In genomic region chr2:46767706-46768105, GRCh38 we compare ENCODE assay signal across 20 cellular contexts.
DNase-seq lines count a peak whose midpoint lies in the region; ATAC-seq, FAIRE-seq and TF ChIP-seq lines count a peak whose summit lies in the region.
"Had no signal": no experiment of that assay in that cellular context is flagged by ENCODE, and none has a peak within 500 bp of the region (broad histone marks: within the 10 kb centered on the region; RNA-seq: fewer than 3 reads in every experiment).

No MANE protein-coding gene starts in this region.

- H3K27ac Mint-ChIP-seq in Calu3 (ENCODE audit: unreplicated experiment) = peak overlapping the region; percentile 19
- H3K27ac Mint-ChIP-seq: CD4-positive, alpha-beta T cell had no signal

- H3K79me2 ChIP-seq in H1 (ENCODE audit: control insufficient read depth in 1 of 2, insufficient read depth in 2 of 2, low read length in 2 of 2) = no peaks in the 10 kb centered on the region

- POLR2A ChIA-PET in A549 (lab: Yijun Ruan, JAX) = no interaction called here
- POLR2A ChIA-PET in HEK293 (lab: Yijun Ruan, JAX) = no interaction called here
- POLR2A ChIA-PET in H1 (lab: Charles Lee; ENCODE audit: partially characterized antibody) = interaction anchor here (1.1 kb wide), 1 partner anchor 10 kb away, joined by 5 read pairs; no protein-coding TSS in a partner anchor

- intact Hi-C loops in Calu3 (cut with micrococcal nuclease; ENCODE audit: unreplicated experiment) = no loop called here
- intact Hi-C loops in colonic mucosa (cut with DNase I) = no loop called here

- H2BK15ac ChIP-seq in H1 (ENCODE audit: low read length) = no peak overlapping the region

- no peaks in the 10 kb centered on the region for H4K20me1 ChIP-seq in H1 (replicated peaks in 1 of 2; ENCODE audit: control insufficient read depth in 1 of 2, insufficient read depth in 2 of 2, low read length in 2 of 2)

- H3K4me1 ChIP-seq in A549 (peaks cover 48% of the 10 kb centered on the region), HEK293 (ENCODE audit: control insufficient read depth, insufficient read depth, low read length) (peaks cover 16% of the 10 kb centered on the region), H1 (replicated peaks in 1 of 4; ENCODE audit: control insufficient read depth in 3 of 4, insufficient read depth in 4 of 4, low read length in 3 of 4) (no peaks in the 10 kb centered on the region), colonic mucosa (no peaks in the 10 kb centered on the region)

- TF ChIP-seq EP300 in A549 (IDR thresholded peaks at IDR 0.05) (no peak), H1 (IDR thresholded peaks at IDR 0.05; ENCODE audit: borderline replicate concordance in 1 of 2, low read depth in 2 of 2, low read length in 2 of 2) (no peak)

- H3K79me1 ChIP-seq in H1 (ENCODE audit: low read depth, low read length) = no peaks in the 10 kb centered on the region

- H3K9me3 Mint-ChIP-seq in Calu3 (ENCODE audit: low read depth, unreplicated experiment) = no peaks in the 10 kb centered on the region
- H3K9me3 Mint-ChIP-seq: CD4-positive, alpha-beta T cell had no signal

- no peak overlapping the region for H3K18ac ChIP-seq in H1 (ENCODE audit: extremely low read depth, low read length)

- H3K56ac ChIP-seq in H1 (replicated peaks; ENCODE audit: insufficient read length, low read depth, low read length) = no peak overlapping the region

- no peak overlapping the region for H3K4me3 Mint-ChIP-seq in Calu3 (ENCODE audit: low read depth, unreplicated experiment)
- H3K4me3 Mint-ChIP-seq: CD4-positive, alpha-beta T cell had no signal

- no peak overlapping the region for H3K4me2 ChIP-seq in A549
- no peak overlapping the region for H3K4me2 ChIP-seq in H1 (ENCODE audit: insufficient read depth in 1 of 2, low read depth in 2 of 2, low read length in 2 of 2)

- H2BK12ac ChIP-seq in H1 (ENCODE audit: low read depth, low read length) = no peak overlapping the region

- H3K36me3 Mint-ChIP-seq in Calu3 (ENCODE audit: insufficient read depth, unreplicated experiment) = no peaks in the 10 kb centered on the region

- TF ChIP-seq CTCF in A549 (IDR thresholded peaks at IDR 0.05) = no peak
- no peak for TF ChIP-seq CTCF in Calu3 (IDR thresholded peaks at IDR 0.05; ENCODE audit: unreplicated experiment)
- TF ChIP-seq CTCF in HEK293 (tag by site-specific recombination; IDR thresholded peaks at IDR 0.05) = no peak
- TF ChIP-seq CTCF in H1 (IDR thresholded peaks at IDR 0.05; ENCODE audit: control extremely low read depth in 1 of 3, insufficient read depth in 1 of 3, low read depth in 1 of 3, low read length in 3 of 3) = no peak
- no peak for TF ChIP-seq CTCF in colonic mucosa (IDR thresholded peaks at IDR 0.05)

- H3K27me3 ChIP-seq in H1 (replicated peaks in 1 of 4; ENCODE audit: control insufficient read depth in 3 of 4, extremely low read depth in 1 of 4, insufficient read depth in 3 of 4, low read length in 3 of 4) = no peaks in the 10 kb centered on the region
- H3K27me3 ChIP-seq in colonic mucosa = no peaks in the 10 kb centered on the region

- no TSS peak for BruUV-seq in Calu3 (replicated peaks; lab: Mats Ljungman, UMichigan)

- no peak overlapping the region for H3K14ac ChIP-seq in H1 (ENCODE audit: insufficient read length)

- no peak overlapping the region for H3K23ac ChIP-seq in H1 (ENCODE audit: insufficient read length)

- no peak for TF ChIP-seq POLR2A in A549 (IDR thresholded peaks at IDR 0.05; ENCODE audit: low read length)
- TF ChIP-seq POLR2A in H1 (IDR thresholded peaks at IDR 0.05; ENCODE audit: control extremely low read depth in 1 of 2, low read depth in 2 of 2, low read length in 2 of 2) = no peak

- H3K27ac ChIP-seq in A549 (peak overlapping the region in 1 of 2 experiments; percentile 45; a peak in 4 of 6 replicates), HEK293 (ENCODE audit: extremely low read depth, low read depth, low read length) (no peak overlapping the region), H1 (ENCODE audit: low read depth, low read length) (no peak overlapping the region), colonic mucosa (no peak overlapping the region)
- H3K27ac ChIP-seq: C4-2B had no signal

- no peak overlapping the region for H3K4ac ChIP-seq in H1 (replicated peaks; ENCODE audit: insufficient read length, low read depth, low read length)

- H2AK5ac ChIP-seq in H1 (ENCODE audit: low read depth, low read length) = no peak overlapping the region

- H3K23me2 ChIP-seq in H1 (ENCODE audit: low read depth, low read length) = no peaks in the 10 kb centered on the region

- FAIRE-seq in A549 (lab: Jason Lieb, UNC) = no peak
- no peak for FAIRE-seq in H1 (lab: Jason Lieb, UNC)

- WGBS in A549 (ENCODE audit: missing lambda C conversion rate) = 84% methylated on average over 3 of the region's 3 CpGs
- WGBS in H1 (ENCODE audit: extremely low coverage in 1 of 2, insufficient coverage in 1 of 2, insufficient read length in 1 of 2, insufficient replicate concordance in 2 of 2, low coverage in 1 of 2, low lambda C conversion rate in 2 of 2, missing lambda C conversion rate in 1 of 2), 2 experiments = 92% methylated on average over 3 of the region's 3 CpGs; no CpG with 5 or more reads in 1 of the 2 experiments

- H2BK5ac ChIP-seq in H1 (ENCODE audit: low read depth, low read length) = no peak overlapping the region

- H2AFZ ChIP-seq in H1 (ENCODE audit: low read length) = no peak overlapping the region

- no peak overlapping the region for H4K5ac ChIP-seq in H1 (ENCODE audit: insufficient read length, low read depth, low read length)

- no peak for TF ChIP-seq RAD21 in A549 (conservative IDR thresholded peaks at IDR 0.05 in 1 of 2, IDR thresholded peaks at IDR 0.05 in 1 of 2)
- no peak for TF ChIP-seq RAD21 in H1 (IDR thresholded peaks at IDR 0.05 in 1 of 2, conservative IDR thresholded peaks at IDR 0.05 in 1 of 2; ENCODE audit: low read depth in 2 of 2, low read length in 2 of 2)

- H3K36me3 ChIP-seq in HEK293 (ENCODE audit: control insufficient read depth in 2 of 2, insufficient read depth in 1 of 2, low read length in 2 of 2) (no peaks in the 10 kb centered on the region), H1 (ENCODE audit: control insufficient read depth in 2 of 4, insufficient read depth in 4 of 4, low read length in 3 of 4) (no peaks in the 10 kb centered on the region), colonic mucosa (no peaks in the 10 kb centered on the region)

- no peaks in the 10 kb centered on the region for H3K27me3 Mint-ChIP-seq in Calu3 (ENCODE audit: unreplicated experiment)
- H3K27me3 Mint-ChIP-seq: CD4-positive, alpha-beta T cell had no signal

- no peak overlapping the region for H4K8ac ChIP-seq in H1 (ENCODE audit: extremely low read depth, insufficient read depth, low read length)

- H3K9me3 ChIP-seq in A549 = no peaks in the 10 kb centered on the region
- H3K9me3 ChIP-seq in HEK293 (ENCODE audit: control insufficient read depth, insufficient read depth, low read depth, low read length) = no peaks in the 10 kb centered on the region
- no peaks in the 10 kb centered on the region for H3K9me3 ChIP-seq in H1 (ENCODE audit: insufficient read depth in 2 of 2, low read depth in 1 of 2, low read length in 1 of 2)
- H3K9me3 ChIP-seq in colonic mucosa = no peaks in the 10 kb centered on the region
- H3K9me3 ChIP-seq: Caco-2 had no signal

- no peak overlapping the region for H3K4me3 ChIP-seq in A549
- no peak overlapping the region for H3K4me3 ChIP-seq in HEK293 (ENCODE audit: low read depth, low read length)
- H3K4me3 ChIP-seq in H1 (ENCODE audit: extremely low read depth in 1 of 4, insufficient read depth in 2 of 4, low read depth in 3 of 4, low read length in 4 of 4) = no peak overlapping the region
- H3K4me3 ChIP-seq in colonic mucosa = no peak overlapping the region

- peaks cover 15% of the 10 kb centered on the region for H3K4me1 Mint-ChIP-seq in Calu3 (ENCODE audit: low read depth, unreplicated experiment)

- no peak for DNase-seq in A549 (ENCODE audit: low read depth in 1 of 2, low spot score in 1 of 2)
- DNase-seq in Calu3 = no peak
- DNase-seq in H1 (ENCODE audit: low read depth in 1 of 2, low spot score in 2 of 2) = no peak
- no peak for DNase-seq in colonic mucosa
- no peak for DNase-seq in ecto neural progenitor cell (ENCODE audit: low spot score)
- no peak for DNase-seq in cerebellar nuclear complex (lab: John Stamatoyannopoulos, UW)
- no peak for DNase-seq in cerebellum (ENCODE audit: low spot score)
- DNase-seq: AML-193; Caco-2; CD4-positive, alpha-beta T cell; DMS153; DMS79; GDM1; H7; IMR-90; Karpas-422; KBM-7 had no signal

- CTCF ChIA-PET in A549 (lab: Yijun Ruan, JAX) (interaction anchor here (1.4 kb wide), 1 partner anchor 9 kb away, joined by 6 read pairs; no protein-coding TSS in a partner anchor), Calu3 (lab: Charles Lee) (no interaction called here), HEK293 (lab: Yijun Ruan, JAX) (interaction anchor here (0.7 kb wide), 1 partner anchor 95 kb away, joined by 3 read pairs; no protein-coding TSS in a partner anchor), H1 (lab: Charles Lee; ENCODE audit: partially characterized antibody) (interaction anchor here (0.9 to 2.2 kb wide), 2 partner anchors 9 to 13 kb away, joined by 3 to 10 read pairs; no protein-coding TSS in a partner anchor)

- no peak overlapping the region for H4K91ac ChIP-seq in H1 (replicated peaks; ENCODE audit: insufficient read length, low read length)

- H3K9ac ChIP-seq in H1 (replicated peaks in 1 of 4; ENCODE audit: extremely low read depth in 1 of 4, low read depth in 3 of 4, low read length in 3 of 4) (no peak overlapping the region), colonic mucosa (ENCODE audit: low read depth in 2 of 2, low read length in 2 of 2) (no peak overlapping the region)

- no peak for ATAC-seq in A549
- ATAC-seq: HCT116 had no signal

- no peak overlapping the region for H2BK120ac ChIP-seq in H1 (replicated peaks; ENCODE audit: low read depth, low read length)

- H2BK20ac ChIP-seq in H1 (ENCODE audit: low read length) = no peak overlapping the region

TF ChIP-seq in A549, 52 proteins besides CTCF, POLR2A, EP300 and RAD21 (continues in another document):
- TF ChIP-seq KDM1A (IDR thresholded peaks at IDR 0.05; ENCODE audit: low read depth) = peak; percentile 71; the same call in 1 of the 2 replicates
- TF ChIP-seq POLR2AphosphoS2 (conservative IDR thresholded peaks at IDR 0.05; ENCODE audit: low read length) = no peak
- no peak for TF ChIP-seq ZC3H11A (IDR thresholded peaks at IDR 0.05)
- no peak for TF ChIP-seq JUNB (IDR thresholded peaks at IDR 0.05)
- TF ChIP-seq FOSB (CRISPR knock-in tag; IDR thresholded peaks at IDR 0.05) = no peak

TF ChIP-seq in HEK293, 187 proteins besides CTCF, POLR2A, EP300 and RAD21 (continues in another document):
- TF ChIP-seq ZNF623 (tag by site-specific recombination; IDR thresholded peaks at IDR 0.05) = peak; percentile 93

TF ChIP-seq in H1, 55 proteins besides CTCF, POLR2A, EP300 and RAD21:
- TF ChIP-seq SUZ12 (IDR thresholded peaks at IDR 0.05; ENCODE audit: low read length) (no peak), KDM1A (IDR thresholded peaks at IDR 0.05; ENCODE audit: borderline replicate concordance, low read length) (peak; percentile 81; the same call in 1 of the 2 replicates), POLR2AphosphoS5 (IDR thresholded peaks at IDR 0.05; ENCODE audit: low read depth, low read length) (no peak)
TF ChIP-seq in H1: peak in this region for 1.
